ENCODE assay signal across 1 cellular context in genomic region chrX:102971536-102971935, GRCh38. TPM values are rescaled to one million over a fixed set of nuclear protein-coding genes. Genes with fewer than 3 reads are reported as not detected.
"Had no signal": no experiment of that assay in that cellular context is flagged by ENCODE, and none has a peak within 500 bp of the region (broad histone marks: within the 10 kb centered on the region; RNA-seq: fewer than 3 reads in every experiment).

No MANE protein-coding gene starts in this region.

RNA-seq across cellular contexts. Expression of gene RAB40AL, which starts 34.5 kb away (rescaled TPM):
- total RNA-seq: G401 had no signal
